ENCODE assay signal across 13 cellular contexts in the genomic region with DNA sequence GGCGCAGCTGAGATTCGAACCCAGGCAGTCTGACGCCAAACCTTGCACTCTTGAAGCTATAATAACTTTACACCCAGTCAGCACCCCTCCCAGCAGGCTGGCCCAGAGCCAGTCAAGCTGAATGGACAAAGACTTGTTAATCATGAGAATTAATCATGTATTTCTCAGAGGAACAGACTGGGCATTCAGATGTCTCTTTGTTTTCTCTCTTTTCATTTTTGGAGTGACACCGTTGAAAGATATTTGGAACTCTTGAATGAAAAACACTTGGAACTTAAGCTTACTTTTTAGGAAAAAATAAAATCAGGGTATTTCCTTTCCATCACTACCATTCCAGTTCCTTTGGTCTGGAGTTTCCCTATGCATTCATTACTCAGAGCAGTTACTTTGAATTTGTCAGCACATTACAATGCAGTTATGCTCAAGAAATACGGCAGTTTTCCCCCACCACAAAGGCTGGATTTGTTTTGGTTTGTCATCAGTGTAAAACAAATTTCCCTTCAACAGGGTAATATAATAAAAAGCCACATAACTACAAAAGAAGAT. TPM values are rescaled to one million over a fixed set of nuclear protein-coding genes. Genes with fewer than 3 reads are reported as not detected.
DNase-seq lines count a peak whose midpoint lies in the region; ATAC-seq and TF ChIP-seq lines count a peak whose summit lies in the region.
"Had no signal": no experiment of that assay in that cellular context is flagged by ENCODE, and none has a peak within 500 bp of the region (broad histone marks: within the 10 kb centered on the region; RNA-seq: fewer than 3 reads in every experiment).

No MANE protein-coding gene starts in this region.

- H3K27ac ChIP-seq in left ventricle myocardium inferior (replicated peaks) (no peak overlapping the region), substantia nigra (ENCODE audit: low read depth, low read length, poor library complexity, severe bottlenecking) (no peak overlapping the region)
- H3K27ac ChIP-seq: 22Rv1, spleen, VCaP had no signal

- TF ChIP-seq CTCF in left ventricle myocardium inferior (IDR thresholded peaks at IDR 0.05; ENCODE audit: borderline replicate concordance) = no peak

- H3K4me3 ChIP-seq in left ventricle myocardium inferior = no peak overlapping the region
- H3K4me3 ChIP-seq: GM12878, spleen had no signal

- intact Hi-C loops in left ventricle myocardium inferior (cut with micrococcal nuclease) = no loop called here

- H3K27me3 ChIP-seq in left ventricle myocardium inferior (ENCODE audit: low read depth) = no peaks in the 10 kb centered on the region

- H3K9me3 ChIP-seq in left ventricle myocardium inferior (replicated peaks) = no peaks in the 10 kb centered on the region

- ATAC-seq in GM19328 (IDR thresholded peaks at IDR 0.05; ENCODE audit: unreplicated experiment) = no peak
- ATAC-seq: GM12878 had no signal

- no peaks in the 10 kb centered on the region for H3K4me1 ChIP-seq in left ventricle myocardium inferior
- H3K4me1 ChIP-seq: spleen had no signal

- no peaks in the 10 kb centered on the region for H3K36me3 ChIP-seq in left ventricle myocardium inferior
- H3K36me3 ChIP-seq: spleen had no signal

- peak; percentile 5 for DNase-seq in DMS 273 (lab: John Stamatoyannopoulos, UW; ENCODE audit: unreplicated experiment)
- DNase-seq in DMS 273 treated with DMSO at 0.1 percent for 48 hours (lab: John Stamatoyannopoulos, UW) = no peak
- peak; percentile 80 for DNase-seq in amniotic stem cell (lab: John Stamatoyannopoulos, UW)
- DNase-seq in left ventricle myocardium inferior = peak; percentile 61
- DNase-seq in substantia nigra (lab: John Stamatoyannopoulos, UW) = peak in 38 of 49 donors; percentile 4 to 76 (median 50)
- no peak for DNase-seq in T-helper 2 cell
- no peak for DNase-seq in NCI-H1930 (lab: John Stamatoyannopoulos, UW)
- DNase-seq: spleen had no signal

RNA-seq across cellular contexts. Expression of a gene that starts 22.5 kb away (rescaled TPM):
- total RNA-seq in left ventricle myocardium inferior = 9.0 TPM
- total RNA-seq: GM12878, NCI-H460 had no signal

Comparison
In these comparisons a context has a peak if more than half of its experiments do, and no peak if none do; other contexts are left out.
1. DNase-seq: peak in DMS 273 (single experiment), amniotic stem cell (single experiment), left ventricle myocardium inferior (single experiment) and substantia nigra (38 of 49); none in DMS 273 treated with DMSO at 0.1 percent for 48 hours (single experiment), T-helper 2 cell (0 of 5) and NCI-H1930 (0 of 2).